29 cellular contexts compared by ENCODE assay signal in genomic region chr14:43399289-43399688, GRCh38.
"Had no signal": no experiment of that assay in that cellular context is flagged by ENCODE, and none has a peak within 500 bp of the region (broad histone marks: within the 10 kb centered on the region; RNA-seq: fewer than 3 reads in every experiment).

No MANE protein-coding gene starts in this region.

- DNase-seq: natural killer cell; nucleus accumbens; ovary; posterior cingulate gyrus; psoas muscle; right cardiac atrium; right lobe of liver; sigmoid colon; small intestine; stimulated activated CD4-positive, alpha-beta T cell treated with anti-CD3 and anti-CD28 coated beads, Interleukin-15, amount 100 ng/mL, for 24 hours; stimulated activated CD4-positive, alpha-beta T cell treated with anti-CD3 and anti-CD28 coated beads, Interleukin-2, amount 100 ng/mL, for 24 hours; stimulated activated CD4-positive, alpha-beta T cell treated with anti-CD3 and anti-CD28 coated beads, Interleukin-2, amount 100 ng/mL, for 48 hours; stimulated activated CD4-positive, alpha-beta T cell treated with anti-CD3 and anti-CD28 coated beads, Interleukin-4, amount 100 ng/mL, for 24 hours; stimulated activated naive B cell treated with anti-CD40 and anti-IgM and Interleukin-4, amounts not matched to agents 10 μg/mL and 1 μg/mL and 100 μg/mL, for 72 hours; stimulated activated naive CD4-positive, alpha-beta T cell treated with Interleukin-2 at 50 U/mL for 16 hours; stomach; thyroid gland; trophoblast cell; upper lobe of left lung had no signal

- H3K4me1 Mint-ChIP-seq: natural killer cell; nephron; neural crest cell; stimulated activated effector memory CD8-positive, alpha-beta T cell treated with anti-CD3 and anti-CD28 coated beads, Interleukin-12 subunit alpha, Interleukin-12 subunit beta, amount 100 ng/mL, for 72 hours; stimulated activated naive B cell treated with anti-CD40 and anti-IgM and Interleukin-4, amounts not matched to agents 10 μg/mL and 1 μg/mL and 100 μg/mL, for 72 hours had no signal

- H3K27ac ChIP-seq: neutrophil, ovary, parathyroid adenoma, psoas muscle, right lobe of liver, sigmoid colon, stomach, thoracic aorta, thyroid gland, tibial nerve, upper lobe of left lung, vagina had no signal

- H3K9ac ChIP-seq: parathyroid adenoma had no signal

- ATAC-seq: natural killer cell; psoas muscle; right cardiac atrium; right lobe of liver; stimulated activated effector memory CD8-positive, alpha-beta T cell treated with anti-CD3 and anti-CD28 coated beads, Interleukin-12 subunit alpha, Interleukin-12 subunit beta, amount 100 ng/mL, for 72 hours; stimulated activated naive B cell treated with anti-CD40 and anti-IgM and Interleukin-4, amounts not matched to agents 10 μg/mL and 1 μg/mL and 100 μg/mL, for 72 hours had no signal

- H3K4me1 ChIP-seq: parathyroid adenoma, psoas muscle, right lobe of liver, sigmoid colon, stomach, thyroid gland, tibial nerve, upper lobe of left lung, vagina had no signal

- H3K27me3 ChIP-seq: neutrophil, ovary, right lobe of liver, sigmoid colon, stomach, thyroid gland, tibial nerve, upper lobe of left lung, vagina had no signal

- H3K36me3 Mint-ChIP-seq: stimulated activated effector memory CD8-positive, alpha-beta T cell treated with anti-CD3 and anti-CD28 coated beads, Interleukin-12 subunit alpha, Interleukin-12 subunit beta, amount 100 ng/mL, for 72 hours; stimulated activated naive B cell treated with anti-CD40 and anti-IgM and Interleukin-4, amounts not matched to agents 10 μg/mL and 1 μg/mL and 100 μg/mL, for 72 hours had no signal

- H3K4me3 ChIP-seq: ovary, psoas muscle, right lobe of liver, sigmoid colon, stomach, thoracic aorta, thyroid gland, tibial nerve, upper lobe of left lung, vagina had no signal

- H3K79me2 ChIP-seq: parathyroid adenoma had no signal

- H3K4me3 Mint-ChIP-seq: natural killer cell; nephron; neural crest cell; stimulated activated effector memory CD8-positive, alpha-beta T cell treated with anti-CD3 and anti-CD28 coated beads, Interleukin-12 subunit alpha, Interleukin-12 subunit beta, amount 100 ng/mL, for 72 hours; stimulated activated naive B cell treated with anti-CD40 and anti-IgM and Interleukin-4, amounts not matched to agents 10 μg/mL and 1 μg/mL and 100 μg/mL, for 72 hours; stimulated activated naive CD8-positive, alpha-beta T cell treated with anti-CD3 and anti-CD28 coated beads, Interleukin-15, Interleukin-2, amounts not matched to agents 100 ng/mL and 50 ng/mL, for 24 hours had no signal

- H3K9me3 Mint-ChIP-seq: neural crest cell had no signal

- H3K9me3 ChIP-seq: neutrophil, ovary, psoas muscle, right lobe of liver, sigmoid colon, stomach, thoracic aorta, thyroid gland, tibial nerve, upper lobe of left lung, vagina had no signal

- H3K27ac Mint-ChIP-seq: natural killer cell; nephron; progenitor cell of endocrine pancreas; stimulated activated effector memory CD8-positive, alpha-beta T cell treated with anti-CD3 and anti-CD28 coated beads, Interleukin-12 subunit alpha, Interleukin-12 subunit beta, amount 100 ng/mL, for 72 hours; stimulated activated naive B cell treated with anti-CD40 and anti-IgM and Interleukin-4, amounts not matched to agents 10 μg/mL and 1 μg/mL and 100 μg/mL, for 72 hours; stimulated activated naive CD8-positive, alpha-beta T cell treated with anti-CD3 and anti-CD28 coated beads, Interleukin-15, Interleukin-2, amounts not matched to agents 100 ng/mL and 50 ng/mL, for 24 hours had no signal

- H3K36me3 ChIP-seq: neutrophil, ovary, right lobe of liver, sigmoid colon, stomach, thoracic aorta, thyroid gland, tibial nerve, upper lobe of left lung, vagina had no signal

- H3K27me3 Mint-ChIP-seq: progenitor cell of endocrine pancreas; stimulated activated naive B cell treated with anti-CD40 and anti-IgM and Interleukin-4, amounts not matched to agents 10 μg/mL and 1 μg/mL and 100 μg/mL, for 72 hours; stimulated activated naive CD8-positive, alpha-beta T cell treated with anti-CD3 and anti-CD28 coated beads, Interleukin-15, Interleukin-2, amounts not matched to agents 100 ng/mL and 50 ng/mL, for 24 hours had no signal

- H2AFZ ChIP-seq: parathyroid adenoma had no signal
